ENCODE assay signal across 16 cellular contexts in the genomic region with DNA sequence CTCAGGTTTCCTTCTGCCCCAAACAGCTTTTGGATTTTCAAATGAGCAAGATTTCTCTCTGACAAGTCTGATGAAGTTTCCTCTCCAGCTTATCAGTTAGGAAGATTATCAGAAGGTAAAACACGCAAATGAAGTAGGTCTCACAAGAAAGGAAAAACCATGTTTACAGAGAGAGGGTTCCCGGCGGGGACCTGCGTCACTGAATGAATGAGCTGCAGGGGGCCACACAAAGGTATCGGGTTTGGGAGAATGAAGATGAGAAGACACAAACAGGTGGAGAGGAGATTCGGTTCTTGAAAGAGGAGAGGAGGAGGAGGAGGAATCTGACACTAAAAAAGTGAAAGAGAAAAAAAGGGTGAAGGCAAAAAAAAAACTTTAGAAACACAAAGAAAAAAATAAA.
"Had no signal": no experiment of that assay in that cellular context is flagged by ENCODE, and none has a peak within 500 bp of the region (broad histone marks: within the 10 kb centered on the region; RNA-seq: fewer than 3 reads in every experiment).

No MANE protein-coding gene starts in this region.

- H3K27ac Mint-ChIP-seq: effector memory CD8-positive, alpha-beta T cell; stimulated activated memory B cell treated with anti-CD40 and anti-IgM and Interleukin-4, amounts not matched to agents 10 μg/mL and 1 μg/mL and 100 μg/mL, for 72 hours had no signal

- DNase-seq: activated CD4-positive, alpha-beta T cell treated with anti-CD3 and anti-CD28 coated beads, Interleukin-2, amount 50 U/mL, for 1 hour; activated CD8-positive, alpha-beta memory T cell treated with anti-CD3 and anti-CD28 coated beads for 24 hours; activated naive CD4-positive, alpha-beta T cell treated with Interleukin-2 at 50 U/mL for 16 hours; anterior cingulate cortex; cerebellar nuclear complex; effector memory CD8-positive, alpha-beta T cell; heart right ventricle; kidney; left lung; mammary epithelial cell; mucosa of descending colon; naive thymus-derived CD4-positive, alpha-beta T cell; pancreas; retina had no signal

- ATAC-seq: activated CD4-positive, CD25-positive, alpha-beta regulatory T cell treated with anti-CD3 and anti-CD28 coated beads, Interleukin-2, amount 50 U/mL, for 24 hours; effector memory CD8-positive, alpha-beta T cell; heart right ventricle; left lung; mucosa of descending colon; naive thymus-derived CD4-positive, alpha-beta T cell; pancreas; stimulated activated memory B cell treated with anti-CD40 and anti-IgM and Interleukin-4, amounts not matched to agents 10 μg/mL and 1 μg/mL and 100 μg/mL, for 72 hours had no signal

- H3K36me3 Mint-ChIP-seq: naive thymus-derived CD4-positive, alpha-beta T cell; stimulated activated memory B cell treated with anti-CD40 and anti-IgM and Interleukin-4, amounts not matched to agents 10 μg/mL and 1 μg/mL and 100 μg/mL, for 72 hours had no signal

- H3K4me3 Mint-ChIP-seq: effector memory CD8-positive, alpha-beta T cell; naive thymus-derived CD4-positive, alpha-beta T cell; stimulated activated memory B cell treated with anti-CD40 and anti-IgM and Interleukin-4, amounts not matched to agents 10 μg/mL and 1 μg/mL and 100 μg/mL, for 72 hours had no signal

- H3K9me3 Mint-ChIP-seq: effector memory CD8-positive, alpha-beta T cell; naive thymus-derived CD4-positive, alpha-beta T cell; stimulated activated memory B cell treated with anti-CD40 and anti-IgM and Interleukin-4, amounts not matched to agents 10 μg/mL and 1 μg/mL and 100 μg/mL, for 72 hours had no signal
